Comparison of ENCODE assay signal across 8 cellular contexts in the genomic region with DNA sequence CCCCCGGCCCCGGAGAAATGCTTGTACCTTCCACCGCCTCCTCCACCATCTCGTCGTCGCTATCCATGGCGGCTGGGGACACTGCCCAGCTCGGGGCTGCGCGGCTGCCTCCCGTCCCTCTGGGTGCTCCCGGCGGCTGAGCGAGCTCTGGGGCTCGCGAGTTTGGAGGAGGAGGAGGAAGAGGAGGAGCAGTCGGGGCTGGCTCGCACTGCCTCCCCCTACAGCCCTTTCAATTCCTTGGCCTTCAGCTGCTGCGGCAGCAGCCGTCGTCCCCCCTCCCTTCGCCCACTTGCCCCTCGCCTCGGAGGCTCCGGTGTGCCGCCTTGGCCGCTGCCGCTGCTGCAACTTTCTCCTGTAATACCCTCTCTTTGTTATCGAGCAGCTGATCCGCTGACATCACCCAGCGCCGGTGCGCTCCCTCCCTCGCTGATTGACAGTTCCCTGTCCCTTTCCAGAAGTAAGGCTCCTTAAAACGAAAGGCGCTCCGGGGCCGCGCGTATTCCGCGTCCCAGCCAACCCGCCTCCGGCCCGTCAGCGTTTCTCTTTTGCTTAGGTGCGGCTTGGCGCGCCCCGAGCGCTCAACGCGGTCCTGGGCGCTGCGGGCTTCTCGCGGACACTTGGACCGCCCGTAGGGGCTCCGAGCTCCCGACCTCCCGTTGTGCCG. TPM values are rescaled to one million over a fixed set of nuclear protein-coding genes. Genes with fewer than 3 reads are reported as not detected.
DNase-seq lines count a peak whose midpoint lies in the region; ATAC-seq and TF ChIP-seq lines count a peak whose summit lies in the region.

Gene SETD7, minus strand, starts transcription at position 149 of the 664 bp plus-strand sequence. Its CDS starts 82 bp downstream, at position 67.

- peaks cover 57% of the 10 kb centered on the region for H3K4me1 Mint-ChIP-seq in HFFc6 (ENCODE audit: low read depth)

- peaks cover 23% of the 10 kb centered on the region for H3K27me3 Mint-ChIP-seq in HFFc6 (ENCODE audit: insufficient read depth)

- in situ Hi-C loops in astrocyte of the spinal cord (cut with HindIII; ENCODE audit: low sequenced_read_pairs), result no loop called here

- peak within 1 kb of the TSS; percentile 94 for H3K4me3 Mint-ChIP-seq in HFFc6

- no peaks in the 10 kb centered on the region for H3K36me3 Mint-ChIP-seq in HFFc6 (ENCODE audit: low read depth)

- DNase-seq in Daoy (ENCODE audit: low read depth), result peak; percentile 72
- DNase-seq in HFFc6, result peak; percentile 71
- peak; percentile 25 for DNase-seq in NCI-H146 treated with DMSO at 0.1 percent for 48 hours (lab: John Stamatoyannopoulos, UW; ENCODE audit: unreplicated experiment)
- peak; percentile 49 for DNase-seq in T1000 (lab: John Stamatoyannopoulos, UW)
- DNase-seq in astrocyte of the spinal cord (ENCODE audit: low read depth, low spot score), result peak; percentile 82
- peak; percentile 74 for DNase-seq in hepatic stellate cell (ENCODE audit: low spot score)
- DNase-seq in pulmonary artery endothelial cell (ENCODE audit: low read depth, low spot score), result peak; percentile 66

- peak within 1 kb of the TSS; percentile 91 for H3K27ac Mint-ChIP-seq in HFFc6

- no peak for ATAC-seq in GM19467 (IDR thresholded peaks at IDR 0.05; ENCODE audit: unreplicated experiment)

- no peaks in the 10 kb centered on the region for H3K9me3 Mint-ChIP-seq in HFFc6

- TF ChIP-seq CTCF in HFFc6 (IDR thresholded peaks at IDR 0.05) (no peak; the same call in 1 of the 2 replicates), astrocyte of the spinal cord (IDR thresholded peaks at IDR 0.05; ENCODE audit: low read depth, low read length) (peak; percentile 13)

- H3K4me3 ChIP-seq in astrocyte of the spinal cord (ENCODE audit: low read depth, low read length), result peak within 1 kb of the TSS; percentile 84

RNA-seq across cellular contexts. Expression of gene SETD7, which starts in this region (rescaled TPM):
- 18.2 and 20.7 TPM in 2 replicates for total RNA-seq in Daoy (2014; rRNA removed; shearing (Covaris generic))
- 10 to 100 TPM; 61.5 to 86.6 (median 67.9) TPM for total RNA-seq in HFFc6 (2021; fragmentation: NEBNext Ultra II Directional; extraction: Animal tissue kit (Norgen Biotek cat#: 25700))
- 64.5 and 85.0 TPM in 2 replicates for total RNA-seq in pulmonary artery endothelial cell

Comparison
In these comparisons a context has a peak if more than half of its experiments do, and no peak if none do; other contexts are left out.
1. DNase-seq: peak in every context shown above with its lines; median percentile 82 in astrocyte of the spinal cord; 74 in hepatic stellate cell; 72 in Daoy; 71 in HFFc6; 66 in pulmonary artery endothelial cell; 49 in T1000; 25 in NCI-H146 treated with DMSO at 0.1 percent for 48 hours.